8 cellular contexts compared by ENCODE assay signal in genomic region chr11:14891143-14892035, GRCh38. TPM values are rescaled to one million over a fixed set of nuclear protein-coding genes. Genes with fewer than 3 reads are reported as not detected.
DNase-seq lines count a peak whose midpoint lies in the region; FAIRE-seq and TF ChIP-seq lines count a peak whose summit lies in the region.

No MANE protein-coding gene starts in this region.

- H3K4me1 ChIP-seq in neural progenitor cell = no peaks in the 10 kb centered on the region
- H3K4me1 ChIP-seq in stomach = peaks cover 14 to 47% (median 33%) of the 10 kb centered on the region in 4 donors

- DNase-seq in ELR (ENCODE audit: low read depth) (peak; percentile 77), H54 (ENCODE audit: insufficient read length, low spot score) (no peak), LoVo (ENCODE audit: low spot score) (peak; percentile 93), SHP77 (lab: John Stamatoyannopoulos, UW) (peak; percentile 46 to 65), activated gamma-delta T cell (lab: John Stamatoyannopoulos, UW) (peak; percentile 68), fibroblast of villous mesenchyme (ENCODE audit: low read depth) (peak; percentile 84), neural progenitor cell (ENCODE audit: low spot score) (peak; percentile 95), stomach (peak; percentile 92)

- FAIRE-seq in H54 (lab: Jason Lieb, UNC) = no peak

- TF ChIP-seq EP300 in stomach (IDR thresholded peaks at IDR 0.05) = no peak

- TF ChIP-seq CTCF in fibroblast of villous mesenchyme (IDR thresholded peaks at IDR 0.05; ENCODE audit: insufficient read depth, low read depth, low read length) (no peak), neural progenitor cell (IDR thresholded peaks at IDR 0.05) (no peak), stomach (IDR thresholded peaks at IDR 0.05) (no peak)

- H4K20me1 ChIP-seq in neural progenitor cell (ENCODE audit: low read depth) = no peaks in the 10 kb centered on the region

- H3K27ac Mint-ChIP-seq in neural progenitor cell = peak overlapping the region; percentile 82

- H3K4me3 ChIP-seq in fibroblast of villous mesenchyme (ENCODE audit: low read depth, low read length) = peak overlapping the region; percentile 79
- H3K4me3 ChIP-seq in neural progenitor cell = peak overlapping the region; percentile 43
- peak overlapping the region; percentile 65 to 79 (median 74) for H3K4me3 ChIP-seq in stomach

- H3K27ac ChIP-seq in neural progenitor cell (no peak overlapping the region), stomach (peak overlapping the region; percentile 90 to 96 (median 93))

- no peaks in the 10 kb centered on the region for H3F3A ChIP-seq in neural progenitor cell (ENCODE audit: low read depth)

- WGBS in stomach, 5 donors = 0 to 1% (median 0%) methylated on average over 34 to 67 of the region's 67 CpGs

- H3K36me3 ChIP-seq in neural progenitor cell (no peaks in the 10 kb centered on the region), stomach (no peaks in the 10 kb centered on the region)

- peaks cover 14% of the 10 kb centered on the region for H3K4me1 Mint-ChIP-seq in neural progenitor cell

- peak overlapping the region; percentile 69 for H3K4me2 ChIP-seq in neural progenitor cell

- intact Hi-C loops in stomach (cut with DNase I; ENCODE audit: low total_unique reads) = no loop called here

- no peaks in the 10 kb centered on the region for H3K9me3 Mint-ChIP-seq in neural progenitor cell

- peak overlapping the region; percentile 65 for H2AFZ ChIP-seq in neural progenitor cell (replicated peaks)

- H3K9me3 ChIP-seq in neural progenitor cell (ENCODE audit: low read depth) (no peaks in the 10 kb centered on the region), stomach (no peaks in the 10 kb centered on the region)

- H3K36me3 Mint-ChIP-seq in neural progenitor cell = peaks cover 5% of the 10 kb centered on the region

- H3K27me3 ChIP-seq in neural progenitor cell (peaks cover 15% of the 10 kb centered on the region), stomach (no peaks in the 10 kb centered on the region)

- no peak overlapping the region for H3K9ac ChIP-seq in neural progenitor cell

- peak; percentile 70 for TF ChIP-seq POLR2A in H54 (IDR thresholded peaks at IDR 0.05; ENCODE audit: low read depth, low read length)
- TF ChIP-seq POLR2A in stomach (IDR thresholded peaks at IDR 0.05) = peak in 2 of 4 donors; percentile 48 to 69

- H3K4me3 Mint-ChIP-seq in neural progenitor cell = peak overlapping the region; percentile 96

- H3K79me2 ChIP-seq in neural progenitor cell (ENCODE audit: low read depth) = peaks cover 6% of the 10 kb centered on the region

- H3K27me3 Mint-ChIP-seq in neural progenitor cell (ENCODE audit: insufficient read depth, low read depth) = no peaks in the 10 kb centered on the region

RNA-seq across cellular contexts. Expression of gene CYP2R1, which starts 0.6 kb away (rescaled TPM):
- total RNA-seq in fibroblast of villous mesenchyme (6.8 and 6.9 TPM in 2 replicates), neural progenitor cell (ENCODE audit: low replicate concordance) (28.8 and 29.9 TPM in 2 replicates), stomach (100 to 1,000 TPM in 1 of 5 donors, 10 to 100 TPM in 4; 23.2 to 129 (median 38.2) TPM)
- polyA plus RNA-seq in stomach = 10 to 100 TPM; 31.2 to 35.1 (median 32.0) TPM
